In the genomic region with DNA sequence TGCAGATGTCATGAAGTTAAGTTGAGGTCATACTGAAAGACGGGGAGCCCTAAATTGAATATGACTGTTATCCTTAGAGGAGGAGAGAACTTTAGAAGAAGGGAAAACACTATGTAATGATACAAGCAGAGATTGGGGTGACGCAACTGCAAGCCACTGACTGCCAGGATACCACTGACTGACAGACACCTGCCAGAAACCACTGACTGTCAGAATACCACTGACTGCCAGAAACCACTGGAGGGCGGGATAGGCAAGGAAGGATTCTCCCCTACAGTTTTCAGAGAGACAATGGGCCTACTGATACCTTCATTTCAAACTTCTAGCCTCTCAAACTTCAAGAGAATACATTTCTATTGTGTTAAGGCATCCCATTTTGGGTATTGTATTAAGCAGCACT, we compare ENCODE assay signal across 11 cellular contexts.
DNase-seq lines count a peak whose midpoint lies in the region; ATAC-seq and TF ChIP-seq lines count a peak whose summit lies in the region.
"Had no signal": no experiment of that assay in that cellular context is flagged by ENCODE, and none has a peak within 500 bp of the region (broad histone marks: within the 10 kb centered on the region; RNA-seq: fewer than 3 reads in every experiment).

No MANE protein-coding gene starts in this region.

- H3K23ac ChIP-seq in mesendoderm (ENCODE audit: low read length) = no peak overlapping the region

- no CpG with 5 or more reads among the region's 3 CpGs for WGBS in mesendoderm (ENCODE audit: extremely low coverage, insufficient coverage, low lambda C conversion rate)

- H3K4me1 ChIP-seq in mesendoderm (ENCODE audit: control insufficient read depth, low read depth, low read length) = no peaks in the 10 kb centered on the region

- H3K36me3 ChIP-seq in mesendoderm (ENCODE audit: control insufficient read depth, insufficient read depth, low read length) = no peaks in the 10 kb centered on the region

- H4K5ac ChIP-seq in mesendoderm (ENCODE audit: low read length) = no peak overlapping the region

- no peak overlapping the region for H3K4me3 ChIP-seq in mesendoderm (ENCODE audit: low read length)

- no peak overlapping the region for H2BK5ac ChIP-seq in mesendoderm (ENCODE audit: low read length)

- H3K4ac ChIP-seq in mesendoderm (ENCODE audit: low read depth, low read length) = no peak overlapping the region

- no peak overlapping the region for H3K56ac ChIP-seq in mesendoderm (ENCODE audit: low read length)

- no peaks in the 10 kb centered on the region for H3K79me1 ChIP-seq in mesendoderm (ENCODE audit: low read length)

- H3K27me3 ChIP-seq in mesendoderm (ENCODE audit: insufficient read depth, low read length, poor library complexity) = no peaks in the 10 kb centered on the region

- H2BK15ac ChIP-seq in mesendoderm (replicated peaks; ENCODE audit: low read depth) = no peak overlapping the region

- H4K8ac ChIP-seq in mesendoderm (ENCODE audit: low read depth, low read length) = no peak overlapping the region

- ATAC-seq in SK-N-SH treated with all-trans-retinoic acid at 6 μM for 48 hours (peak; percentile 63; the same call in 2 of the 3 replicates), HG02588 (IDR thresholded peaks at IDR 0.05; ENCODE audit: unreplicated experiment) (no peak), HG02610 (IDR thresholded peaks at IDR 0.05; ENCODE audit: unreplicated experiment) (no peak)
- ATAC-seq: naive thymus-derived CD8-positive, alpha-beta T cell had no signal

- H2AK5ac ChIP-seq in mesendoderm (ENCODE audit: low read length) = no peak overlapping the region

- H3K79me2 ChIP-seq in mesendoderm (ENCODE audit: control insufficient read depth, insufficient read depth, low read length) = no peaks in the 10 kb centered on the region

- H3K18ac ChIP-seq in mesendoderm (ENCODE audit: low read length) = no peak overlapping the region

- DNase-seq in DMS53 treated with DMSO at 0.1 percent for 48 hours (lab: John Stamatoyannopoulos, UW; ENCODE audit: unreplicated experiment) (peak; percentile 42), HT1080 (ENCODE audit: low read depth) (peak; percentile 35), mesendoderm (peak; percentile 79), NCI-H187 treated with DMSO at 0.1 percent for 48 hours (lab: John Stamatoyannopoulos, UW) (no peak)
- no peak for DNase-seq in stimulated activated CD4-positive, alpha-beta T cell treated with anti-CD3 and anti-CD28 coated beads, Interleukin-4, amount 100 ng/mL, for 24 hours
- DNase-seq: GF-D8; naive thymus-derived CD8-positive, alpha-beta T cell; NK-92 treated with Interleukin-12 subunit alpha and Interleukin-12 subunit beta, amount 100 ng/mL, for 24 hours had no signal

- H3K4me2 ChIP-seq in mesendoderm (ENCODE audit: low read length) = no peak overlapping the region

- H3K27ac ChIP-seq in mesendoderm (ENCODE audit: low read depth, low read length) = no peak overlapping the region

- H2BK120ac ChIP-seq in mesendoderm (ENCODE audit: low read depth, low read length) = no peak overlapping the region

- no peak overlapping the region for H3K9ac ChIP-seq in mesendoderm (ENCODE audit: low read length)

TF ChIP-seq in SK-N-SH treated with all-trans-retinoic acid at 6 μM for 48 hours, 23 proteins besides CTCF, POLR2A, EP300 and RAD21:
- no peak for TF ChIP-seq CREB5 (CRISPR knock-in tag; IDR thresholded peaks at IDR 0.05; ENCODE audit: low read depth)
TF ChIP-seq in SK-N-SH treated with all-trans-retinoic acid at 6 μM for 48 hours: peak in this region for 0.

Comparison
In these comparisons a context has a peak if more than half of its experiments do, and no peak if none do; other contexts are left out.
1. DNase-seq: peak in DMS53 treated with DMSO at 0.1 percent for 48 hours (single experiment), HT1080 (single experiment) and mesendoderm (single experiment); none in stimulated activated CD4-positive, alpha-beta T cell treated with anti-CD3 and anti-CD28 coated beads, Interleukin-4, amount 100 ng/mL, for 24 hours (single experiment) and NCI-H187 treated with DMSO at 0.1 percent for 48 hours (single experiment).